Comparison of ENCODE assay signal across 23 cellular contexts in the genomic region with DNA sequence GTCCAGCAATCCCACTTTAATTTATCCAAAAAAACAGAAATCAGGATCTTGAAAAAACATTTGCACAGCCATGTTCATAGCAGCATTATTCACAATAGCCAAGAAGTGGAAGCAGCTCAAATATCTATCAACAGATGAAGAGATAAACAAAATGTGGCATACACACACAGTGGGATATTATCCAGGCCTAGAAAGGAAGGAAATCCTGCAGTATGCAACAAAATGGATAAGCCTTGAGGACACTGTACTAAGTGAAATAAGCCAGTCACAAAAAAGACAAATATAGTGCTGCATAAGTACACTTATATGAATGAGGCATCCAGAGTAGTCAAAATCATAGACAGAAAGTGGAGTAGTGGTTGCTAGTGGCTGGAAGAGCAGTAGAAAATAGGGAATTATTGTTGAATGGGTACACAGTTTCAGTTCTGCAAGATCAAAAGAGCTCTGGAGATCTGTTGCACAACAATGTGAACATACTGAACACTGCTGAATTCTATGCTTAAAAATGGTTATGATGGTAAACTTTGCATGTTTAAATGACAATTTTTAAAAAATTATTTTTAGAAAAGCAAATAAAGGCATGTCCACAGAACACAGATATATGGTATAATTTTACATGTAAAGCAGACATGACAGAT. TPM values are rescaled to one million over a fixed set of nuclear protein-coding genes. Genes with fewer than 3 reads are reported as not detected.
DNase-seq lines count a peak whose midpoint lies in the region; ATAC-seq and TF ChIP-seq lines count a peak whose summit lies in the region.
"Had no signal": no experiment of that assay in that cellular context is flagged by ENCODE, and none has a peak within 500 bp of the region (broad histone marks: within the 10 kb centered on the region; RNA-seq: fewer than 3 reads in every experiment).

No MANE protein-coding gene starts in this region.

- ATAC-seq in SK-N-SH treated with all-trans-retinoic acid at 6 μM for 48 hours (peak; percentile 70), GM21737 (IDR thresholded peaks at IDR 0.05; ENCODE audit: unreplicated experiment) (no peak)
- ATAC-seq: left colon had no signal

- TF ChIP-seq CTCF in fibroblast of villous mesenchyme (IDR thresholded peaks at IDR 0.05; ENCODE audit: insufficient read depth, low read depth, low read length), result no peak

- H3K4me3 ChIP-seq in fibroblast of villous mesenchyme (ENCODE audit: low read depth, low read length), result no peak overlapping the region
- H3K4me3 ChIP-seq: right atrium auricular region, suprapubic skin had no signal

- DNase-seq in NCI-H2029 treated with DMSO at 0.1 percent for 48 hours (lab: John Stamatoyannopoulos, UW) (peak; percentile 2), NCI-H2029 (lab: John Stamatoyannopoulos, UW) (no peak), fibroblast of villous mesenchyme (ENCODE audit: low read depth) (peak; percentile 26), pons (ENCODE audit: low spot score) (peak; percentile 10), RKO (ENCODE audit: low spot score) (no peak)
- no peak for DNase-seq in activated naive CD4-positive, alpha-beta T cell (lab: John Stamatoyannopoulos, UW)
- DNase-seq: activated CD4-positive, alpha-beta memory T cell treated with anti-CD3 and anti-CD28 coated beads, Interleukin-2, amount 10 ng/mL, durations not matched to agents 7 days and 5 days; activated CD4-positive, alpha-beta T cell treated with anti-CD3 and anti-CD28 coated beads for 1 hour; activated CD8-positive, alpha-beta memory T cell treated with anti-CD3 and anti-CD28 coated beads, Interleukin-2, amount 50 U/mL, for 48 hours; activated naive CD4-positive, alpha-beta T cell treated with anti-CD3 and anti-CD28 coated beads, Interleukin-2, amount 10 ng/mL, durations not matched to agents 7 days and 5 days; amygdala; CD4-positive, CD25-positive, alpha-beta regulatory T cell; left colon; NCI-H1105 treated with DMSO at 0.1 percent for 48 hours; NCI-H187 treated with DMSO at 0.1 percent for 48 hours; NCI-H2227 treated with DMSO at 0.1 percent for 48 hours; RPMI8226; stimulated activated CD4-positive, alpha-beta T cell treated with anti-CD3 and anti-CD28 coated beads, Interleukin-1b, Interleukin-23, amount 100 ng/mL, for 48 hours; stimulated activated naive CD4-positive, alpha-beta T cell treated with Interleukin-2 at 50 U/mL for 16 hours had no signal

TF ChIP-seq in SK-N-SH treated with all-trans-retinoic acid at 6 μM for 48 hours, 23 proteins besides CTCF, POLR2A, EP300 and RAD21:
- TF ChIP-seq ISL1 (CRISPR knock-in tag; IDR thresholded peaks at IDR 0.05) (no peak), BACH2 (CRISPR knock-in tag; IDR thresholded peaks at IDR 0.05; ENCODE audit: borderline replicate concordance) (no peak), SNAI2 (CRISPR knock-in tag; IDR thresholded peaks at IDR 0.05) (no peak), RARB (CRISPR knock-in tag; IDR thresholded peaks at IDR 0.05) (no peak), TOX (CRISPR knock-in tag; IDR thresholded peaks at IDR 0.05; ENCODE audit: borderline replicate concordance) (no peak), ZC3H10 (CRISPR knock-in tag; IDR thresholded peaks at IDR 0.05) (no peak), ZFP30 (CRISPR knock-in tag; IDR thresholded peaks at IDR 0.05) (no peak), POU6F1 (CRISPR knock-in tag; IDR thresholded peaks at IDR 0.05; ENCODE audit: borderline replicate concordance, low read depth) (no peak), ARNTL (CRISPR knock-in tag; IDR thresholded peaks at IDR 0.05; ENCODE audit: borderline replicate concordance, low read depth) (no peak), ZFP3 (CRISPR knock-in tag; IDR thresholded peaks at IDR 0.05) (no peak), CREB5 (CRISPR knock-in tag; IDR thresholded peaks at IDR 0.05; ENCODE audit: low read depth) (no peak), GLIS3 (CRISPR knock-in tag; IDR thresholded peaks at IDR 0.05) (no peak), TCF4 (CRISPR knock-in tag; IDR thresholded peaks at IDR 0.05; ENCODE audit: borderline replicate concordance) (no peak), ZNF70 (CRISPR knock-in tag; IDR thresholded peaks at IDR 0.05) (no peak), PATZ1 (CRISPR knock-in tag; IDR thresholded peaks at IDR 0.05; ENCODE audit: borderline replicate concordance) (no peak), OSR1 (CRISPR knock-in tag; IDR thresholded peaks at IDR 0.05) (no peak)
- TF ChIP-seq, protein P1, sequence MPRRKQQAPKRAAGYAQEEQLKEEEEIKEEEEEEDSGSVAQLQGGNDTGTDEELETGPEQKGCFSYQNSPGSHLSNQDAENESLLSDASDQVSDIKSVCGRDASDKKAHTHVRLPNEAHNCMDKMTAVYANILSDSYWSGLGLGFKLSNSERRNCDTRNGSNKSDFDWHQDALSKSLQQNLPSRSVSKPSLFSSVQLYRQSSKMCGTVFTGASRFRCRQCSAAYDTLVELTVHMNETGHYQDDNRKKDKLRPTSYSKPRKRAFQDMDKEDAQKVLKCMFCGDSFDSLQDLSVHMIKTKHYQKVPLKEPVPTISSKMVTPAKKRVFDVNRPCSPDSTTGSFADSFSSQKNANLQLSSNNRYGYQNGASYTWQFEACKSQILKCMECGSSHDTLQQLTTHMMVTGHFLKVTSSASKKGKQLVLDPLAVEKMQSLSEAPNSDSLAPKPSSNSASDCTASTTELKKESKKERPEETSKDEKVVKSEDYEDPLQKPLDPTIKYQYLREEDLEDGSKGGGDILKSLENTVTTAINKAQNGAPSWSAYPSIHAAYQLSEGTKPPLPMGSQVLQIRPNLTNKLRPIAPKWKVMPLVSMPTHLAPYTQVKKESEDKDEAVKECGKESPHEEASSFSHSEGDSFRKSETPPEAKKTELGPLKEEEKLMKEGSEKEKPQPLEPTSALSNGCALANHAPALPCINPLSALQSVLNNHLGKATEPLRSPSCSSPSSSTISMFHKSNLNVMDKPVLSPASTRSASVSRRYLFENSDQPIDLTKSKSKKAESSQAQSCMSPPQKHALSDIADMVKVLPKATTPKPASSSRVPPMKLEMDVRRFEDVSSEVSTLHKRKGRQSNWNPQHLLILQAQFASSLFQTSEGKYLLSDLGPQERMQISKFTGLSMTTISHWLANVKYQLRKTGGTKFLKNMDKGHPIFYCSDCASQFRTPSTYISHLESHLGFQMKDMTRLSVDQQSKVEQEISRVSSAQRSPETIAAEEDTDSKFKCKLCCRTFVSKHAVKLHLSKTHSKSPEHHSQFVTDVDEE (CRISPR knock-in tag; IDR thresholded peaks at IDR 0.05), result no peak
- TF ChIP-seq, protein P2, sequence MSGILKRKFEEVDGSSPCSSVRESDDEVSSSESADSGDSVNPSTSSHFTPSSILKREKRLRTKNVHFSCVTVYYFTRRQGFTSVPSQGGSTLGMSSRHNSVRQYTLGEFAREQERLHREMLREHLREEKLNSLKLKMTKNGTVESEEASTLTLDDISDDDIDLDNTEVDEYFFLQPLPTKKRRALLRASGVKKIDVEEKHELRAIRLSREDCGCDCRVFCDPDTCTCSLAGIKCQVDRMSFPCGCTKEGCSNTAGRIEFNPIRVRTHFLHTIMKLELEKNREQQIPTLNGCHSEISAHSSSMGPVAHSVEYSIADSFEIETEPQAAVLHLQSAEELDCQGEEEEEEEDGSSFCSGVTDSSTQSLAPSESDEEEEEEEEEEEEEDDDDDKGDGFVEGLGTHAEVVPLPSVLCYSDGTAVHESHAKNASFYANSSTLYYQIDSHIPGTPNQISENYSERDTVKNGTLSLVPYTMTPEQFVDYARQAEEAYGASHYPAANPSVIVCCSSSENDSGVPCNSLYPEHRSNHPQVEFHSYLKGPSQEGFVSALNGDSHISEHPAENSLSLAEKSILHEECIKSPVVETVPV (CRISPR knock-in tag; IDR thresholded peaks at IDR 0.05), result no peak

RNA-seq across cellular contexts. Expression of gene CHM, which starts 25.6 kb away (rescaled TPM):
- total RNA-seq in fibroblast of villous mesenchyme, result 25.4 and 32.0 TPM in 2 replicates

Comparison
In these comparisons a context has a peak if more than half of its experiments do, and no peak if none do; other contexts are left out.
1. DNase-seq: peak in NCI-H2029 treated with DMSO at 0.1 percent for 48 hours (single experiment), fibroblast of villous mesenchyme (single experiment) and pons (single experiment); none in NCI-H2029 (single experiment), RKO (single experiment) and activated naive CD4-positive, alpha-beta T cell (0 of 4).